ENCODE assay signal across 2 cellular contexts in genomic region chr10:62165803-62166202, GRCh38.
TF ChIP-seq lines count a peak whose summit lies in the region.

No MANE protein-coding gene starts in this region.

TF ChIP-seq in IMR-90, 13 proteins besides CTCF, POLR2A, EP300 and RAD21:
- TF ChIP-seq FOS (IDR thresholded peaks at IDR 0.05; ENCODE audit: low read depth, low read length), result no peak
- TF ChIP-seq MAZ (IDR thresholded peaks at IDR 0.05; ENCODE audit: borderline replicate concordance, low read depth, low read length), result no peak
- TF ChIP-seq USF2 (IDR thresholded peaks at IDR 0.05; ENCODE audit: low read depth, low read length), result no peak
- no peak for TF ChIP-seq NFE2L2 (IDR thresholded peaks at IDR 0.05; ENCODE audit: low read depth, low read length)
- no peak for TF ChIP-seq MAFK (IDR thresholded peaks at IDR 0.05; ENCODE audit: low read depth, low read length)

TF ChIP-seq in GM12878, 131 proteins besides CTCF, POLR2A, EP300 and RAD21:
- no peak for TF ChIP-seq ZNF687 (IDR thresholded peaks at IDR 0.05)
- TF ChIP-seq ATF7 (IDR thresholded peaks at IDR 0.05; ENCODE audit: low read depth), result no peak
- TF ChIP-seq NFIC (IDR thresholded peaks at IDR 0.05; ENCODE audit: low read depth, low read length), result no peak
- TF ChIP-seq ZNF24 (IDR thresholded peaks at IDR 0.05), result peak; percentile 89
- TF ChIP-seq IRF4 (IDR thresholded peaks at IDR 0.05; ENCODE audit: low read depth, low read length), result no peak
